ENCODE assay signal across 17 cellular contexts in genomic region chr10:51896849-51897248, GRCh38.
A peak's percentile ranks its signal among the peaks of the same experiment; 100 is the strongest.
DNase-seq lines count a peak whose midpoint lies in the region; ATAC-seq, FAIRE-seq and TF ChIP-seq lines count a peak whose summit lies in the region.
"Had no signal": no experiment of that assay in that cellular context is flagged by ENCODE, and none has a peak within 500 bp of the region (broad histone marks: within the 10 kb centered on the region; RNA-seq: fewer than 3 reads in every experiment).

No MANE protein-coding gene starts in this region.

- H3K27me3 ChIP-seq in bronchial epithelial cell (ENCODE audit: control insufficient read depth, insufficient read depth, low read length) (no peaks in the 10 kb centered on the region), heart right ventricle (no peaks in the 10 kb centered on the region), thoracic aorta (replicated peaks; ENCODE audit: insufficient read depth) (no peaks in the 10 kb centered on the region)

- H3K36me3 ChIP-seq in bronchial epithelial cell (ENCODE audit: control insufficient read depth, insufficient read depth, low read length) (no peaks in the 10 kb centered on the region), heart right ventricle (no peaks in the 10 kb centered on the region), thoracic aorta (no peaks in the 10 kb centered on the region)

- no peaks in the 10 kb centered on the region for H3K9me3 ChIP-seq in heart right ventricle
- no peaks in the 10 kb centered on the region for H3K9me3 ChIP-seq in thoracic aorta

- intact Hi-C loops in heart right ventricle (cut with DNase I) = no loop called here

- ATAC-seq in heart right ventricle (peak in 7 of 8 donors; percentile 23 to 69 (median 40)), thoracic aorta (ENCODE audit: insufficient number of reproducible peaks, low FRiP score, low read depth) (peak; percentile 23)
- ATAC-seq: natural killer cell treated with Interleukin-12 subunit alpha and Interleukin-12 subunit beta and Interleukin-15 and Interleukin-18, amount 100 ng/mL, for 72 hours had no signal

- peak; percentile 88 for DNase-seq in GM04503 (ENCODE audit: low read depth)
- DNase-seq in bronchial epithelial cell (ENCODE audit: low read depth) = peak; percentile 2
- no peak for DNase-seq in heart right ventricle
- DNase-seq in thoracic aorta (ENCODE audit: low spot score) = no peak
- no peak for DNase-seq in NCI-H1930 (lab: John Stamatoyannopoulos, UW)
- DNase-seq in activated effector memory CD4-positive, alpha-beta T cell treated with Interleukin-2 at 50 U/mL for 16 hours = no peak
- DNase-seq in ecto neural progenitor cell (ENCODE audit: low spot score) = no peak
- DNase-seq: activated CD4-positive, alpha-beta T cell treated with anti-CD3 and anti-CD28 coated beads for 4 hours; CD4-positive, CD25-positive, alpha-beta regulatory T cell; central memory CD4-positive, alpha-beta T cell; immature natural killer cell; mammary epithelial cell; MV-4-11; NCI-H2081 treated with DMSO at 0.1 percent for 48 hours; NCI-H69; PC-9 had no signal

- H3K4me3 ChIP-seq in bronchial epithelial cell (ENCODE audit: low read depth, low read length) (no peak overlapping the region), heart right ventricle (no peak overlapping the region), thoracic aorta (no peak overlapping the region)
- H3K4me3 ChIP-seq: PC-9 had no signal

- FAIRE-seq in bronchial epithelial cell (lab: Jason Lieb, UNC) = no peak

- TF ChIP-seq CTCF in bronchial epithelial cell (IDR thresholded peaks at IDR 0.05; ENCODE audit: insufficient read depth, low read length, severe bottlenecking) = no peak
- no peak for TF ChIP-seq CTCF in heart right ventricle (IDR thresholded peaks at IDR 0.05)
- no peak for TF ChIP-seq CTCF in thoracic aorta (IDR thresholded peaks at IDR 0.05)

- H3K4me1 ChIP-seq in heart right ventricle (peaks cover 5 to 47% (median 16%) of the 10 kb centered on the region in 9 donors), thoracic aorta (ENCODE audit: control insufficient read depth in 1 of 2, low read depth in 2 of 2) (peaks cover 36 to 53% of the 10 kb centered on the region in 2 donors)

- WGBS in heart right ventricle, 2 donors = 33 to 41% methylated on average over 1 of the region's 1 CpG

- H3K27ac ChIP-seq in heart right ventricle (peak overlapping the region in 8 of 10 donors; percentile 1 to 74 (median 58)), thoracic aorta (peak overlapping the region; percentile 75 to 76)
- H3K27ac ChIP-seq: PC-9 had no signal

Comparison
In these comparisons a context has a peak if more than half of its experiments do, and no peak if none do; other contexts are left out.
1. DNase-seq: peak in GM04503 (single experiment) and bronchial epithelial cell (single experiment); none in heart right ventricle (0 of 2), thoracic aorta (single experiment), NCI-H1930 (0 of 2), activated effector memory CD4-positive, alpha-beta T cell treated with Interleukin-2 at 50 U/mL for 16 hours (single experiment) and ecto neural progenitor cell (single experiment).